Comparison of ENCODE assay signal across 9 cellular contexts in genomic region chr17:82351713-82352488, GRCh38. TPM values are rescaled to one million over a fixed set of nuclear protein-coding genes. Genes with fewer than 3 reads are reported as not detected.
A peak's percentile ranks its signal among the peaks of the same experiment; 100 is the strongest.
DNase-seq lines count a peak whose midpoint lies in the region; ATAC-seq and TF ChIP-seq lines count a peak whose summit lies in the region.
"Had no signal": no experiment of that assay in that cellular context is flagged by ENCODE, and none has a peak within 500 bp of the region (broad histone marks: within the 10 kb centered on the region; RNA-seq: fewer than 3 reads in every experiment).

No MANE protein-coding gene starts in this region.

- H3K9ac ChIP-seq in neural progenitor cell = no peak overlapping the region

- no peak overlapping the region for H3K4me2 ChIP-seq in neural progenitor cell

- H3K36me3 Mint-ChIP-seq in neural progenitor cell = no peaks in the 10 kb centered on the region

- H3K4me1 ChIP-seq in Peyer's patch (peaks cover 0 to 5% (median 0%) of the 10 kb centered on the region in 4 donors), neural progenitor cell (peaks cover 4% of the 10 kb centered on the region)

- H2AFZ ChIP-seq in neural progenitor cell (replicated peaks) = peak overlapping the region; percentile 81

- peak overlapping the region in 1 of 4 donors; percentile 28 for H3K27ac ChIP-seq in Peyer's patch
- H3K27ac ChIP-seq in neural progenitor cell = no peak overlapping the region

- no peaks in the 10 kb centered on the region for H3K27me3 ChIP-seq in Peyer's patch
- H3K27me3 ChIP-seq in neural progenitor cell = no peaks in the 10 kb centered on the region

- H3K9me3 ChIP-seq in Peyer's patch = no peaks in the 10 kb centered on the region
- no peaks in the 10 kb centered on the region for H3K9me3 ChIP-seq in neural progenitor cell (ENCODE audit: low read depth)

- H4K20me1 ChIP-seq in neural progenitor cell (ENCODE audit: low read depth) = no peaks in the 10 kb centered on the region

- DNase-seq in NCI-H187 (lab: John Stamatoyannopoulos, UW) (peak; percentile 57 to 84), NCI-H187 treated with DMSO at 0.1 percent for 48 hours (lab: John Stamatoyannopoulos, UW) (no peak), KG1 (lab: John Stamatoyannopoulos, UW) (peak; percentile 58), Peyer's patch (peak; percentile 81 to 93 (median 85)), fibroblast of pulmonary artery (ENCODE audit: low read depth) (peak; percentile 94), neural progenitor cell (ENCODE audit: low spot score) (peak; percentile 95)
- DNase-seq in activated T-cell treated with anti-CD3 and anti-CD28 coated beads, Interleukin-2, amount 50 U/mL, for 48 hours = peak; percentile 88
- peak; percentile 77 to 82 for DNase-seq in stimulated activated naive CD8-positive, alpha-beta T cell treated with anti-CD3 and anti-CD28 coated beads, Interleukin-15, amount 100 ng/mL, for 72 hours

- TF ChIP-seq CTCF in Peyer's patch (IDR thresholded peaks at IDR 0.05) (peak; percentile 93 to 97 (median 94)), fibroblast of pulmonary artery (IDR thresholded peaks at IDR 0.05; ENCODE audit: low read length, missing control alignments) (peak; percentile 90), neural progenitor cell (IDR thresholded peaks at IDR 0.05) (peak; percentile 95)

- H3K36me3 ChIP-seq in Peyer's patch (no peaks in the 10 kb centered on the region), neural progenitor cell (no peaks in the 10 kb centered on the region)

- H3K4me3 Mint-ChIP-seq in neural progenitor cell = no peak overlapping the region
- no peak overlapping the region for H3K4me3 Mint-ChIP-seq in stimulated activated naive CD8-positive, alpha-beta T cell treated with anti-CD3 and anti-CD28 coated beads, Interleukin-15, amount 100 ng/mL, for 72 hours

- H3K9me3 Mint-ChIP-seq in neural progenitor cell = peaks cover 2% of the 10 kb centered on the region
- H3K9me3 Mint-ChIP-seq in stimulated activated naive CD8-positive, alpha-beta T cell treated with anti-CD3 and anti-CD28 coated beads, Interleukin-15, amount 100 ng/mL, for 72 hours = no peaks in the 10 kb centered on the region

- peak; percentile 89 for ATAC-seq in stimulated activated naive CD8-positive, alpha-beta T cell treated with anti-CD3 and anti-CD28 coated beads, Interleukin-15, amount 100 ng/mL, for 72 hours

- peaks cover 21% of the 10 kb centered on the region for H3K4me1 Mint-ChIP-seq in neural progenitor cell
- H3K4me1 Mint-ChIP-seq in stimulated activated naive CD8-positive, alpha-beta T cell treated with anti-CD3 and anti-CD28 coated beads, Interleukin-15, amount 100 ng/mL, for 72 hours = peaks cover 14% of the 10 kb centered on the region

- H3F3A ChIP-seq in neural progenitor cell (ENCODE audit: low read depth) = no peaks in the 10 kb centered on the region

- no peak for TF ChIP-seq POLR2A in Peyer's patch (IDR thresholded peaks at IDR 0.05)

- H3K27ac Mint-ChIP-seq in neural progenitor cell = no peak overlapping the region
- no peak overlapping the region for H3K27ac Mint-ChIP-seq in stimulated activated naive CD8-positive, alpha-beta T cell treated with anti-CD3 and anti-CD28 coated beads, Interleukin-15, amount 100 ng/mL, for 72 hours

- H3K4me3 ChIP-seq in Peyer's patch (no peak overlapping the region), fibroblast of pulmonary artery (replicated peaks; ENCODE audit: low read depth, low read length) (no peak overlapping the region), neural progenitor cell (no peak overlapping the region)

- H3K27me3 Mint-ChIP-seq in neural progenitor cell (ENCODE audit: insufficient read depth, low read depth) = peaks cover 7% of the 10 kb centered on the region
- peaks cover 53% of the 10 kb centered on the region for H3K27me3 Mint-ChIP-seq in stimulated activated naive CD8-positive, alpha-beta T cell treated with anti-CD3 and anti-CD28 coated beads, Interleukin-15, amount 100 ng/mL, for 72 hours

- no peaks in the 10 kb centered on the region for H3K79me2 ChIP-seq in neural progenitor cell (ENCODE audit: low read depth)

RNA-seq across cellular contexts. Expression of gene TEX19, which starts 7.1 kb away (rescaled TPM):
- not detected for total RNA-seq in Peyer's patch
- total RNA-seq in neural progenitor cell (ENCODE audit: low replicate concordance) = 0.19 TPM in 1 of 2 replicates, not detected in the other
- total RNA-seq: subcutaneous adipose tissue had no signal

RNA-seq across cellular contexts. Expression of gene SECTM1, which starts 18.3 kb away (rescaled TPM):
- total RNA-seq in Peyer's patch (100 to 1,000 TPM in 2 of 4 donors, 10 to 100 TPM in 2; 10.7 to 258 (median 94.5) TPM), neural progenitor cell (ENCODE audit: low replicate concordance) (0.12 TPM in 1 of 2 replicates, not detected in the other)

RNA-seq across cellular contexts. Expression of gene UTS2R, which starts 19.7 kb away (rescaled TPM):
- total RNA-seq in Peyer's patch (not detected), neural progenitor cell (ENCODE audit: low replicate concordance) (0.46 TPM in 1 of 2 replicates, not detected in the other)
- total RNA-seq: subcutaneous adipose tissue had no signal

RNA-seq across cellular contexts. Expression of gene CD7, which starts 34.5 kb away (rescaled TPM):
- total RNA-seq in Peyer's patch = 10 to 100 TPM in 3 of 4 donors, not detected in 1; 11.6 to 15.4 (median 15.2) TPM
- total RNA-seq in neural progenitor cell (ENCODE audit: low replicate concordance) = 0.62 TPM in 1 of 2 replicates, not detected in the other

Comparison
In these comparisons a context has a peak if more than half of its experiments do, and no peak if none do; other contexts are left out.
1. RNA of gene SECTM1, which starts 18.3 kb away (total RNA-seq): 10.7 to 258 TPM in Peyer's patch; 0.12 TPM in neural progenitor cell; every median in the first group is over 10 times any median in the second.
2. Peak in every context shown above with its lines, with median percentiles within 50 percentile points of each other: CTCF ChIP-seq.